Comparison of ENCODE assay signal across 8 cellular contexts in the genomic region with DNA sequence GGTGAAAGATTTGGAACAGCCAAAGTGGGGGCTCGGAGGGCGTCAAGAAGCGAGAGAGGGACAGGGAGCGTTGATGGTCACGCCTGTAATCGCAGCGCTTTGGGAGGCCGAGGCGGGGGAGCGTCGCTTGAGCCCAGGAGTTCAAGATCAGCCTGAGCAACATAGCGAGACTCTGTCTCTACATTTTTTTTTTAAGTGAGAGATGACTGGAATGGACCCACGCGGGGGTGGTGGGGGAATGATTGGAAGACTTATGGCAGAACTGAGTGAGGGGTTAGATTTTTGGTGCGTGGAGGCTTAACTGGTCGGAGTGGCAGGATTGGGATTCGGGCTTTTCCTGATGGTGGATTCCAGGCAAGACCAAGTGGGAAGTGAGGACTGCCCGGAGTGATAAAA. TPM values are rescaled to one million over a fixed set of nuclear protein-coding genes. Genes with fewer than 3 reads are reported as not detected.
A peak's percentile ranks its signal among the peaks of the same experiment; 100 is the strongest.
DNase-seq lines count a peak whose midpoint lies in the region; ATAC-seq and TF ChIP-seq lines count a peak whose summit lies in the region.

No MANE protein-coding gene starts in this region.

- in situ Hi-C loops in IMR-90 (cut with MboI; ENCODE audit: low sequenced_read_pairs) = no loop called here

- H3K4ac ChIP-seq in IMR-90 (ENCODE audit: low read depth, low read length) = peak overlapping the region; percentile 96

- peak overlapping the region; percentile 99 for H3K14ac ChIP-seq in IMR-90 (replicated peaks; ENCODE audit: low read depth, low read length)

- dilution Hi-C loops in IMR-90 (cut with HindIII; ENCODE audit: low sequenced_read_pairs, unreplicated experiment) = no loop called here

- peak overlapping the region; percentile 88 for H3K9ac ChIP-seq in IMR-90 (ENCODE audit: low read depth, low read length)

- H3K36me3 ChIP-seq in ACC112 (ENCODE audit: insufficient read depth, low read length) (peaks cover 4% of the 10 kb centered on the region; the same call in 1 of the 2 replicates), IMR-90 (ENCODE audit: control insufficient read depth, insufficient read depth, low read length) (peaks cover 21% of the 10 kb centered on the region), breast epithelium (no peaks in the 10 kb centered on the region), uterus (no peaks in the 10 kb centered on the region)

- H2BK120ac ChIP-seq in IMR-90 (ENCODE audit: low read depth, low read length) = peak overlapping the region; percentile 60

- peak overlapping the region; percentile 89 for H3K4me3 ChIP-seq in ACC112 (ENCODE audit: low read depth, low read length)
- peak overlapping the region; percentile 59 for H3K4me3 ChIP-seq in IMR-90 (ENCODE audit: insufficient read depth, low read depth, low read length)
- H3K4me3 ChIP-seq in breast epithelium = peak overlapping the region; percentile 75 to 90 (median 87)
- peak overlapping the region; percentile 83 for H3K4me3 ChIP-seq in lower leg skin (ENCODE audit: low read depth, poor library complexity, severe bottlenecking)
- peak overlapping the region; percentile 85 to 93 for H3K4me3 ChIP-seq in uterus

- TF ChIP-seq POLR2A in IMR-90 (IDR thresholded peaks at IDR 0.05; ENCODE audit: low read depth, low read length) (no peak), breast epithelium (IDR thresholded peaks at IDR 0.05) (no peak), lower leg skin (IDR thresholded peaks at IDR 0.05) (no peak), uterus (IDR thresholded peaks at IDR 0.05) (no peak)

- H3K4me1 ChIP-seq in ACC112 (ENCODE audit: control insufficient read depth, insufficient read depth, low read length, unreplicated experiment) (peaks cover 10% of the 10 kb centered on the region), IMR-90 (ENCODE audit: control insufficient read depth, insufficient read depth, low read length) (peaks cover 12% of the 10 kb centered on the region), breast epithelium (peaks cover 7 to 12% of the 10 kb centered on the region in 2 donors), uterus (peaks cover 3 to 15% of the 10 kb centered on the region in 2 donors)

- H2BK5ac ChIP-seq in IMR-90 (ENCODE audit: low read depth, low read length, poor library complexity, severe bottlenecking) = peak overlapping the region; percentile 65

- peak overlapping the region; percentile 92 for H3K56ac ChIP-seq in IMR-90 (ENCODE audit: extremely low read depth, insufficient read depth, low read length)

- no TSS peak for BruUV-seq in IMR-90 (replicated peaks; lab: Mats Ljungman, UMichigan)

- H3K9me1 ChIP-seq in IMR-90 (ENCODE audit: insufficient read depth, low read length) = peaks cover 19% of the 10 kb centered on the region

- no peak overlapping the region; the same call in 1 of the 2 replicates for H3K18ac ChIP-seq in IMR-90 (ENCODE audit: low read depth, low read length)

- H3K9me3 ChIP-seq in IMR-90 (ENCODE audit: control insufficient read depth, insufficient read depth, low read length) = no peaks in the 10 kb centered on the region
- no peaks in the 10 kb centered on the region for H3K9me3 ChIP-seq in breast epithelium
- H3K9me3 ChIP-seq in uterus = no peaks in the 10 kb centered on the region

- DNase-seq in IMR-90 (peak; percentile 11), breast epithelium (ENCODE audit: low spot score in 2 of 2) (no peak), lower leg skin (ENCODE audit: low spot score in 2 of 2) (no peak), uterus (no peak), NCI-H1092 treated with DMSO at 0.1 percent for 48 hours (lab: John Stamatoyannopoulos, UW) (no peak), amniotic stem cell (lab: John Stamatoyannopoulos, UW) (no peak)
- no peak for DNase-seq in activated CD4-positive, CD25-positive, alpha-beta regulatory T cell (lab: John Stamatoyannopoulos, UW)

- 1% methylated on average over 16 of the region's 18 CpGs; no CpG with 5 or more reads in 1 of the 2 experiments for WGBS in IMR-90 (ENCODE audit: extremely low coverage in 2 of 2, insufficient read length in 1 of 2), 2 experiments
- 1% methylated on average over 18 of the region's 18 CpGs for WGBS in lower leg skin, 2 donors

- peaks cover 40% of the 10 kb centered on the region for H3K79me2 ChIP-seq in ACC112 (ENCODE audit: control insufficient read depth, insufficient read depth, low read length, unreplicated experiment)

- no peak overlapping the region for H2BK20ac ChIP-seq in IMR-90 (ENCODE audit: low read depth, low read length)

- H4K8ac ChIP-seq in IMR-90 (ENCODE audit: low read depth in 2 of 2, low read length in 2 of 2) = peak overlapping the region; percentile 68 to 94

- H3K27ac ChIP-seq in ACC112 (ENCODE audit: low read depth, low read length) = peak overlapping the region; percentile 62
- peak overlapping the region; percentile 86 for H3K27ac ChIP-seq in IMR-90 (ENCODE audit: insufficient read depth, low read length)
- H3K27ac ChIP-seq in breast epithelium = peak overlapping the region; percentile 92
- peak overlapping the region; percentile 90 for H3K27ac ChIP-seq in uterus

- CTCF ChIA-PET in IMR-90 (lab: Yijun Ruan, JAX) = interaction anchor here (1.1 kb wide), 1 partner anchor 12 kb away, joined by 4 read pairs; a partner anchor contains a TSS

- H4K20me1 ChIP-seq in IMR-90 (ENCODE audit: insufficient read depth, low read length) = peaks cover 40% of the 10 kb centered on the region

- H2AFZ ChIP-seq in ACC112 (ENCODE audit: low read length, unreplicated experiment) (peak overlapping the region; percentile 21), IMR-90 (replicated peaks; ENCODE audit: low read length, poor library complexity) (peak overlapping the region; percentile 96)

- POLR2A ChIA-PET in IMR-90 (lab: Charles Lee; ENCODE audit: unreplicated experiment) = interaction anchor here (0.6 kb wide), 1 partner anchor 13 kb away, joined by 3 read pairs; no protein-coding TSS in a partner anchor

- TF ChIP-seq RAD21 in IMR-90 (IDR thresholded peaks at IDR 0.05; ENCODE audit: low read length) = no peak

- no peak for TF ChIP-seq CTCF in IMR-90 (conservative IDR thresholded peaks at IDR 0.05; ENCODE audit: low read depth, low read length)
- TF ChIP-seq CTCF in breast epithelium (IDR thresholded peaks at IDR 0.05) = no peak
- no peak for TF ChIP-seq CTCF in lower leg skin (IDR thresholded peaks at IDR 0.05)
- TF ChIP-seq CTCF in uterus (IDR thresholded peaks at IDR 0.05) = no peak

- peak overlapping the region; percentile 48; the same call in 1 of the 3 replicates for H2BK15ac ChIP-seq in IMR-90 (ENCODE audit: low read depth, low read length)

- H3K23ac ChIP-seq in IMR-90 (ENCODE audit: low read depth, low read length) = peak overlapping the region; percentile 95; the same call in 1 of the 2 replicates

- peak overlapping the region; percentile 84 for H3K4me2 ChIP-seq in IMR-90 (ENCODE audit: low read depth, low read length)

- peak overlapping the region; percentile 88 for H2AK5ac ChIP-seq in IMR-90 (ENCODE audit: low read depth, low read length)

- intact Hi-C loops in IMR-90 (cut with micrococcal nuclease) = loop anchor here (2.0 kb wide), 2 partner anchors 14 to 38 kb away; a partner anchor contains a TSS
- intact Hi-C loops in breast epithelium (cut with DNase I; ENCODE audit: low total_unique reads) = no loop called here
- intact Hi-C loops in lower leg skin (cut with DNase I; ENCODE audit: low total_unique reads) = no loop called here
- intact Hi-C loops in uterus (cut with DNase I; ENCODE audit: low total_unique reads) = no loop called here

- H4K5ac ChIP-seq in IMR-90 (ENCODE audit: low read depth, low read length) = peak overlapping the region; percentile 43

- peak overlapping the region; percentile 87 for H4K91ac ChIP-seq in IMR-90 (ENCODE audit: insufficient read depth, low read depth, low read length)

- no peaks in the 10 kb centered on the region for H3K27me3 ChIP-seq in ACC112 (ENCODE audit: insufficient read depth, low read length)
- H3K27me3 ChIP-seq in IMR-90 (ENCODE audit: control insufficient read depth, insufficient read depth, low read length) = peaks cover under 1% of the 10 kb centered on the region; the same call in 1 of the 2 replicates
- no peaks in the 10 kb centered on the region for H3K27me3 ChIP-seq in breast epithelium
- H3K27me3 ChIP-seq in uterus = no peaks in the 10 kb centered on the region

- H3K79me1 ChIP-seq in IMR-90 (ENCODE audit: low read depth in 1 of 2, low read length in 2 of 2) = peaks cover 19 to 51% of the 10 kb centered on the region in 2 experiments; a peak in 3 of 4 replicates

- H2AK9ac ChIP-seq in IMR-90 (replicated peaks; ENCODE audit: low read depth, low read length, poor library complexity) = peak overlapping the region; percentile 99

- peak; percentile 19 for ATAC-seq in IMR-90 (ENCODE audit: low read depth)

RNA-seq across cellular contexts. Expression of a gene that starts 0.7 kb away (rescaled TPM):
- total RNA-seq in IMR-90 (2012; rRNA removed) (502 and 644 TPM in 2 replicates), breast epithelium (100 to 1,000 TPM; 203 to 598 (median 218) TPM), lower leg skin (100 to 1,000 TPM; 222 to 319 (median 311) TPM), uterus (100 to 1,000 TPM in 3 of 4 donors, 10 to 100 TPM in 1; 67.4 to 156 (median 128) TPM)
- polyA plus RNA-seq in IMR-90 (2012; rRNA removed) = 475 and 538 TPM in 2 replicates
- polyA plus RNA-seq in IMR-90 (2012; cell fraction: cytosol; rRNA removed) = 171 and 501 TPM in 2 replicates
- 160 and 200 TPM in 2 replicates for polyA plus RNA-seq in IMR-90 (2012; cell fraction: nucleus; rRNA removed; ENCODE audit: low replicate concordance)

RNA-seq across cellular contexts. Expression of a gene that starts 12.7 kb away (rescaled TPM):
- under 0.01 TPM in 1 of 2 replicates, not detected in the other for total RNA-seq in IMR-90 (2012; rRNA removed)
- 0.65 and 0.99 TPM in 2 replicates for polyA plus RNA-seq in IMR-90 (2012; rRNA removed)
- 0.75 and 0.95 TPM in 2 replicates for polyA plus RNA-seq in IMR-90 (2012; cell fraction: cytosol; rRNA removed)
- polyA plus RNA-seq in IMR-90 (2012; cell fraction: nucleus; rRNA removed; ENCODE audit: low replicate concordance) = 1.5 and 2.8 TPM in 2 replicates
- under 1 TPM; 0.16 to 0.44 (median 0.33) TPM for total RNA-seq in breast epithelium
- total RNA-seq in lower leg skin = 1 to 10 TPM in 3 of 4 donors, under 1 TPM in 1; 0.36 to 1.9 (median 1.5) TPM
- total RNA-seq in uterus = under 1 TPM in 1 of 4 donors, not detected in 3; 0.82 TPM

RNA-seq across cellular contexts. Expression of a gene that starts 13.4 kb away (rescaled TPM):
- total RNA-seq in IMR-90 (2012; rRNA removed) (0.56 and 0.90 TPM in 2 replicates), breast epithelium (under 1 TPM; 0.16 to 0.66 (median 0.29) TPM), lower leg skin (1 to 10 TPM in 2 of 4 donors, under 1 TPM in 2; 0.34 to 1.9 (median 1.1) TPM), uterus (1 to 10 TPM in 1 of 4 donors, under 1 TPM in 1, not detected in 2; 0.88 to 5.7 TPM)
- 6.3 and 7.9 TPM in 2 replicates for polyA plus RNA-seq in IMR-90 (2012; rRNA removed)
- polyA plus RNA-seq in IMR-90 (2012; cell fraction: cytosol; rRNA removed) = 2.4 and 2.8 TPM in 2 replicates
- polyA plus RNA-seq in IMR-90 (2012; cell fraction: nucleus; rRNA removed; ENCODE audit: low replicate concordance) = 22.6 and 23.9 TPM in 2 replicates

RNA-seq across cellular contexts. Expression of a gene that starts 27.8 kb away (rescaled TPM):
- total RNA-seq in IMR-90 (2012; rRNA removed) (3.6 and 4.2 TPM in 2 replicates), breast epithelium (10 to 100 TPM; 21.1 to 32.6 (median 22.9) TPM), lower leg skin (10 to 100 TPM; 53.6 to 68.5 (median 60.7) TPM), uterus (10 to 100 TPM in 2 of 4 donors, 1 to 10 TPM in 2; 2.1 to 21.1 (median 11.7) TPM)
- 17.9 and 20.8 TPM in 2 replicates for polyA plus RNA-seq in IMR-90 (2012; rRNA removed)
- polyA plus RNA-seq in IMR-90 (2012; cell fraction: cytosol; rRNA removed) = 23.6 and 30.4 TPM in 2 replicates
- polyA plus RNA-seq in IMR-90 (2012; cell fraction: nucleus; rRNA removed; ENCODE audit: low replicate concordance) = 52.8 and 101 TPM in 2 replicates

RNA-seq across cellular contexts. Expression of a gene that starts 39.5 kb away (rescaled TPM):
- total RNA-seq in IMR-90 (2012; rRNA removed) = 0.18 TPM in 1 of 2 replicates, not detected in the other
- 0.16 and 0.34 TPM in 2 replicates for polyA plus RNA-seq in IMR-90 (2012; rRNA removed)
- polyA plus RNA-seq in IMR-90 (2012; cell fraction: cytosol; rRNA removed) = 0.08 and 0.21 TPM in 2 replicates
- 1.1 and 1.9 TPM in 2 replicates for polyA plus RNA-seq in IMR-90 (2012; cell fraction: nucleus; rRNA removed; ENCODE audit: low replicate concordance)
- total RNA-seq in breast epithelium = 1 to 10 TPM; 6.4 to 7.8 (median 6.9) TPM
- total RNA-seq in lower leg skin = 1 to 10 TPM; 2.9 to 8.7 (median 5.1) TPM
- total RNA-seq in uterus = 10 to 100 TPM in 3 of 4 donors, not detected in 1; 10.6 to 95.3 (median 19.3) TPM
